17 cellular contexts compared by ENCODE assay signal in genomic region chr2:32835148-32835547, GRCh38.
A peak's percentile ranks its signal among the peaks of the same experiment; 100 is the strongest.
DNase-seq lines count a peak whose midpoint lies in the region; ATAC-seq lines count a peak whose summit lies in the region.
"Had no signal": no experiment of that assay in that cellular context is flagged by ENCODE, and none has a peak within 500 bp of the region (broad histone marks: within the 10 kb centered on the region; RNA-seq: fewer than 3 reads in every experiment).

No MANE protein-coding gene starts in this region.

- peak overlapping the region in 1 of 3 donors; percentile 90 for H3K27ac Mint-ChIP-seq in IgD-negative memory B cell
- H3K27ac Mint-ChIP-seq in memory B cell = peak overlapping the region; percentile 48

- peak overlapping the region in 3 of 4 donors; percentile 10 to 65 (median 23) for H3K4me3 Mint-ChIP-seq in IgD-negative memory B cell
- peak overlapping the region; percentile 60 for H3K4me3 Mint-ChIP-seq in memory B cell

- H3K36me3 Mint-ChIP-seq in IgD-negative memory B cell (no peaks in the 10 kb centered on the region), memory B cell (no peaks in the 10 kb centered on the region)

- H3K9me3 Mint-ChIP-seq in IgD-negative memory B cell = peaks cover 0 to 1% (median 0%) of the 10 kb centered on the region in 3 donors
- peaks cover 1% of the 10 kb centered on the region for H3K9me3 Mint-ChIP-seq in memory B cell

- DNase-seq in memory B cell (ENCODE audit: low spot score in 2 of 2) = no peak
- DNase-seq in stimulated activated naive CD4-positive, alpha-beta T cell treated with Interleukin-2 at 50 U/mL for 16 hours (lab: John Stamatoyannopoulos, UW) = no peak
- DNase-seq in NCI-H2171 (lab: John Stamatoyannopoulos, UW) = no peak
- no peak for DNase-seq in stimulated activated CD4-positive, alpha-beta T cell treated with anti-CD3 and anti-CD28 coated beads, Interleukin-1b, Interleukin-23, amount 100 ng/mL, for 48 hours
- DNase-seq: activated effector memory CD4-positive, alpha-beta T cell treated with anti-CD3 and anti-CD28 coated beads, Interleukin-2, amount 50 U/mL, for 16 hours; foreskin fibroblast; H7; NCI-H1105; NCI-H2171 treated with DMSO at 0.1 percent for 48 hours; NCI-H82; occipital lobe; SW 1271; testis had no signal

- H3K4me1 Mint-ChIP-seq in IgD-negative memory B cell = peaks cover 15 to 25% (median 22%) of the 10 kb centered on the region in 3 donors
- peaks cover 18% of the 10 kb centered on the region for H3K4me1 Mint-ChIP-seq in memory B cell

- H3K27me3 Mint-ChIP-seq in IgD-negative memory B cell (no peaks in the 10 kb centered on the region), memory B cell (no peaks in the 10 kb centered on the region)

- ATAC-seq in GM18511 (IDR thresholded peaks at IDR 0.05; ENCODE audit: unreplicated experiment) (peak; percentile 75), GM19463 (IDR thresholded peaks at IDR 0.05; ENCODE audit: unreplicated experiment) (peak; percentile 45), memory B cell (ENCODE audit: low read depth) (peak; percentile 48)
- ATAC-seq: sciatic nerve had no signal
